ENCODE assay signal across 17 cellular contexts in genomic region chr10:11527068-11527467, GRCh38.
DNase-seq lines count a peak whose midpoint lies in the region; ATAC-seq, FAIRE-seq and TF ChIP-seq lines count a peak whose summit lies in the region.
"Had no signal": no experiment of that assay in that cellular context is flagged by ENCODE, and none has a peak within 500 bp of the region (broad histone marks: within the 10 kb centered on the region; RNA-seq: fewer than 3 reads in every experiment).

No MANE protein-coding gene starts in this region.

- no peak overlapping the region for H3K4me3 ChIP-seq in CD4-positive, CD25-positive, alpha-beta regulatory T cell (ENCODE audit: low read depth, low read length)
- H3K4me3 ChIP-seq in suprapubic skin, result no peak overlapping the region

- peak; percentile 74 for FAIRE-seq in GM12891 (lab: Jason Lieb, UNC)

- no peaks in the 10 kb centered on the region for H3K9me3 Mint-ChIP-seq in CD4-positive, CD25-positive, alpha-beta regulatory T cell
- no peaks in the 10 kb centered on the region for H3K9me3 Mint-ChIP-seq in activated naive CD8-positive, alpha-beta T cell (ENCODE audit: low read depth)
- no peaks in the 10 kb centered on the region for H3K9me3 Mint-ChIP-seq in naive thymus-derived CD8-positive, alpha-beta T cell
- H3K9me3 Mint-ChIP-seq in CD14-positive monocyte, result peaks cover 0 to 2% (median 0%) of the 10 kb centered on the region in 7 donors

- TF ChIP-seq POLR2A in GM12891 (IDR thresholded peaks at IDR 0.05; ENCODE audit: low read depth, low read length) (no peak), suprapubic skin (IDR thresholded peaks at IDR 0.05) (no peak)

- peak overlapping the region in 2 of 3 donors; percentile 66 to 73 for H3K27ac Mint-ChIP-seq in CD4-positive, CD25-positive, alpha-beta regulatory T cell
- peak overlapping the region; percentile 70 for H3K27ac Mint-ChIP-seq in activated naive CD8-positive, alpha-beta T cell
- peak overlapping the region in 9 of 10 donors; percentile 6 to 90 (median 46) for H3K27ac Mint-ChIP-seq in naive thymus-derived CD8-positive, alpha-beta T cell
- H3K27ac Mint-ChIP-seq in CD14-positive monocyte, result no peak overlapping the region

- peaks cover 0 to 14% (median 12%) of the 10 kb centered on the region in 4 donors for H3K4me1 Mint-ChIP-seq in CD4-positive, CD25-positive, alpha-beta regulatory T cell
- peaks cover 27% of the 10 kb centered on the region for H3K4me1 Mint-ChIP-seq in activated naive CD8-positive, alpha-beta T cell (ENCODE audit: low read depth)
- H3K4me1 Mint-ChIP-seq in naive thymus-derived CD8-positive, alpha-beta T cell, result peaks cover 3 to 35% (median 23%) of the 10 kb centered on the region in 4 donors
- peaks cover 32% of the 10 kb centered on the region for H3K4me1 Mint-ChIP-seq in CD14-positive monocyte

- no peak for DNase-seq in CD4-positive, CD25-positive, alpha-beta regulatory T cell
- DNase-seq in GM12891 (ENCODE audit: insufficient read length, low spot score) (no peak), CD14-positive monocyte (ENCODE audit: low spot score) (no peak), suprapubic skin (ENCODE audit: low spot score in 2 of 2) (no peak), hypothalamus (lab: John Stamatoyannopoulos, UW) (no peak), NCI-H69 (lab: John Stamatoyannopoulos, UW) (no peak)
- DNase-seq in naive thymus-derived CD8-positive, alpha-beta T cell, result no peak
- DNase-seq: activated naive CD4-positive, alpha-beta T cell treated with Interleukin-2 at 50 U/mL for 16 hours; COR-L47; effector memory CD4-positive, alpha-beta T cell; mesendoderm; PC-3; SHP77 treated with DMSO at 0.1 percent for 48 hours; stimulated activated CD4-positive, alpha-beta T cell treated with anti-CD3 and anti-CD28 coated beads, Interleukin-1b, Interleukin-23, amount 100 ng/mL, for 48 hours had no signal

- intact Hi-C loops in CD14-positive monocyte (cut with micrococcal nuclease), result loop anchor here in 1 of 2 donors (10.0 kb wide), 1 partner anchor 88 kb away; the partner anchor contains the start of gene USP6NL

- TF ChIP-seq CTCF in CD14-positive monocyte (IDR thresholded peaks at IDR 0.05) (no peak), suprapubic skin (IDR thresholded peaks at IDR 0.05) (no peak)

- ATAC-seq in CD4-positive, CD25-positive, alpha-beta regulatory T cell (ENCODE audit: low read depth in 2 of 2), result no peak
- no peak for ATAC-seq in naive thymus-derived CD8-positive, alpha-beta T cell
- ATAC-seq: esophagus mucosa, PC-3 had no signal

- H3K4me1 ChIP-seq in CD4-positive, CD25-positive, alpha-beta regulatory T cell (ENCODE audit: control insufficient read depth, insufficient read depth, low read length, poor library complexity, severe bottlenecking), result no peaks in the 10 kb centered on the region
- H3K4me1 ChIP-seq in suprapubic skin, result peaks cover 15% of the 10 kb centered on the region

- 88% methylated on average over 4 of the region's 4 CpGs for WGBS in suprapubic skin

- no peaks in the 10 kb centered on the region for H3K9me3 ChIP-seq in CD4-positive, CD25-positive, alpha-beta regulatory T cell (ENCODE audit: control insufficient read depth in 2 of 2, low read length in 2 of 2)
- no peaks in the 10 kb centered on the region for H3K9me3 ChIP-seq in suprapubic skin

- H3K36me3 ChIP-seq in CD4-positive, CD25-positive, alpha-beta regulatory T cell (ENCODE audit: control insufficient read depth, insufficient read depth, low read length), result no peaks in the 10 kb centered on the region
- no peaks in the 10 kb centered on the region for H3K36me3 ChIP-seq in suprapubic skin

- peaks cover 5% of the 10 kb centered on the region for H3K27me3 Mint-ChIP-seq in CD4-positive, CD25-positive, alpha-beta regulatory T cell
- no peaks in the 10 kb centered on the region for H3K27me3 Mint-ChIP-seq in activated naive CD8-positive, alpha-beta T cell
- H3K27me3 Mint-ChIP-seq in naive thymus-derived CD8-positive, alpha-beta T cell, result no peaks in the 10 kb centered on the region
- H3K27me3 Mint-ChIP-seq in CD14-positive monocyte (ENCODE audit: low read depth in 3 of 3), result peaks cover 0 to 3% (median 2%) of the 10 kb centered on the region in 3 donors

- H3K27ac ChIP-seq in CD4-positive, CD25-positive, alpha-beta regulatory T cell (ENCODE audit: insufficient read depth, low read length, poor library complexity, severe bottlenecking), result no peak overlapping the region
- no peak overlapping the region for H3K27ac ChIP-seq in suprapubic skin
- H3K27ac ChIP-seq: HL-60 had no signal

- no peak for TF ChIP-seq EP300 in suprapubic skin (IDR thresholded peaks at IDR 0.05)

- POLR2A ChIA-PET in naive thymus-derived CD8-positive, alpha-beta T cell (lab: Charles Lee), result interaction anchor here (0.8 kb wide), 1 partner anchor 214 kb away, joined by 3 read pairs; no protein-coding TSS in a partner anchor

- H3K36me3 Mint-ChIP-seq in CD4-positive, CD25-positive, alpha-beta regulatory T cell, result peaks cover 5% of the 10 kb centered on the region
- H3K36me3 Mint-ChIP-seq in activated naive CD8-positive, alpha-beta T cell, result peaks cover 5% of the 10 kb centered on the region
- peaks cover 0 to 9% (median 5%) of the 10 kb centered on the region in 3 donors for H3K36me3 Mint-ChIP-seq in naive thymus-derived CD8-positive, alpha-beta T cell
- peaks cover 14 to 17% of the 10 kb centered on the region in 2 donors for H3K36me3 Mint-ChIP-seq in CD14-positive monocyte

- H3K27me3 ChIP-seq in CD4-positive, CD25-positive, alpha-beta regulatory T cell (ENCODE audit: control insufficient read depth, insufficient read depth, low read length), result peaks cover 4% of the 10 kb centered on the region
- no peaks in the 10 kb centered on the region for H3K27me3 ChIP-seq in suprapubic skin

- no peak overlapping the region for H3K4me3 Mint-ChIP-seq in CD4-positive, CD25-positive, alpha-beta regulatory T cell
- peak overlapping the region; percentile 70 for H3K4me3 Mint-ChIP-seq in activated naive CD8-positive, alpha-beta T cell
- H3K4me3 Mint-ChIP-seq in naive thymus-derived CD8-positive, alpha-beta T cell, result peak overlapping the region in 9 of 10 donors; percentile 25 to 83 (median 73)
- no peak overlapping the region for H3K4me3 Mint-ChIP-seq in CD14-positive monocyte

TF ChIP-seq in GM12891, 5 proteins besides CTCF, POLR2A, EP300 and RAD21:
- TF ChIP-seq PAX5 (IDR thresholded peaks at IDR 0.05; ENCODE audit: insufficient read depth, low read length, severe bottlenecking) (no peak), POLR2AphosphoS5 (IDR thresholded peaks at IDR 0.05; ENCODE audit: low read depth, low read length) (no peak), TAF1 (IDR thresholded peaks at IDR 0.05; ENCODE audit: low read depth, low read length) (no peak), POU2F2 (IDR thresholded peaks at IDR 0.05; ENCODE audit: low read depth, low read length) (no peak), SPI1 (IDR thresholded peaks at IDR 0.05; ENCODE audit: low read depth, low read length) (no peak)
TF ChIP-seq in GM12891: peak in this region for 0.

Comparison
In these comparisons a context has a peak if more than half of its experiments do, and no peak if none do; other contexts are left out.
1. H3K27ac Mint-ChIP-seq: peak in CD4-positive, CD25-positive, alpha-beta regulatory T cell (2 of 3), activated naive CD8-positive, alpha-beta T cell (single experiment) and naive thymus-derived CD8-positive, alpha-beta T cell (9 of 10); none in CD14-positive monocyte (0 of 7).
2. H3K4me3 Mint-ChIP-seq: peak in activated naive CD8-positive, alpha-beta T cell (single experiment) and naive thymus-derived CD8-positive, alpha-beta T cell (9 of 10); none in CD4-positive, CD25-positive, alpha-beta regulatory T cell (0 of 4) and CD14-positive monocyte (0 of 2).